ENCODE assay signal across 2 cellular contexts in the genomic region with DNA sequence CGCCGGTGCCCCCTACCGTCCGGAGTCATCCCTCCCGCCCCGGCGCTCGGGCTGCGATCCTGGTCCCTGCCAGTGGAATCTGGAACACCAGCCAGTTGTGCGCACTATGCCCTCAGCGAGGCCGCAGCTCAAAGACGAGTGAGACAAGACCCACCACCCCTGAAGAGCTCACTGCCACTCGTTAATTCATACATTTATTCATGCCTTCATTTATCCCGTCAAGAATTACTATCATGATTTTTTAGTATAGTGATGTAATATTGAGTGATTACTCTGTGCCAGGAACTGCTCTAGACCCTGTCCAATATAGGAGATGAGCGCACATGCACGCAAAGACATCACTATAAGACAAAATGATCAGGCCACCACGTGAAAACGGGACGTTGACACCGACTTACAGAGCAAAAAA.
TF ChIP-seq lines count a peak whose summit lies in the region.

No MANE protein-coding gene starts in this region.

TF ChIP-seq in IMR-90, 13 proteins besides CTCF, POLR2A, EP300 and RAD21:
- TF ChIP-seq MAZ (IDR thresholded peaks at IDR 0.05; ENCODE audit: borderline replicate concordance, low read depth, low read length) (peak; percentile 96; the same call in 1 of the 2 replicates), SMC3 (IDR thresholded peaks at IDR 0.05; ENCODE audit: low read depth, low read length) (peak; percentile 40)
- TF ChIP-seq, protein P1, sequence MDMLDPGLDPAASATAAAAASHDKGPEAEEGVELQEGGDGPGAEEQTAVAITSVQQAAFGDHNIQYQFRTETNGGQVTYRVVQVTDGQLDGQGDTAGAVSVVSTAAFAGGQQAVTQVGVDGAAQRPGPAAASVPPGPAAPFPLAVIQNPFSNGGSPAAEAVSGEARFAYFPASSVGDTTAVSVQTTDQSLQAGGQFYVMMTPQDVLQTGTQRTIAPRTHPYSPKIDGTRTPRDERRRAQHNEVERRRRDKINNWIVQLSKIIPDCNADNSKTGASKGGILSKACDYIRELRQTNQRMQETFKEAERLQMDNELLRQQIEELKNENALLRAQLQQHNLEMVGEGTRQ (IDR thresholded peaks at IDR 0.05; ENCODE audit: low read depth, low read length), result no peak

TF ChIP-seq in GM12878, 131 proteins besides CTCF, POLR2A, EP300 and RAD21:
- TF ChIP-seq CBX5 (IDR thresholded peaks at IDR 0.05; ENCODE audit: low read depth) (0 out of 2 replicates have a peak, but pooled peaks have one; percentile 80), EED (IDR thresholded peaks at IDR 0.05; ENCODE audit: low read depth) (peak; percentile 76; the same call in 1 of the 2 replicates), CHD4 (IDR thresholded peaks at IDR 0.05) (no peak), EZH2 (IDR thresholded peaks at IDR 0.05; ENCODE audit: borderline replicate concordance, control insufficient read depth, low read depth, low read length) (no peak), IKZF2 (IDR thresholded peaks at IDR 0.05) (peak in 1 of 2 experiments; percentile 25; a peak in 2 of 4 replicates), SMC3 (IDR thresholded peaks at IDR 0.05; ENCODE audit: borderline replicate concordance, low read length) (peak; percentile 54; the same call in 1 of the 2 replicates)
- TF ChIP-seq, protein P2, sequence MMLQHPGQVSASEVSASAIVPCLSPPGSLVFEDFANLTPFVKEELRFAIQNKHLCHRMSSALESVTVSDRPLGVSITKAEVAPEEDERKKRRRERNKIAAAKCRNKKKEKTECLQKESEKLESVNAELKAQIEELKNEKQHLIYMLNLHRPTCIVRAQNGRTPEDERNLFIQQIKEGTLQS (IDR thresholded peaks at IDR 0.05; ENCODE audit: borderline replicate concordance, extremely low read depth, low read depth, low read length), result peak; percentile 1; the same call in 1 of the 2 replicates
TF ChIP-seq in GM12878: peak in this region for 5.
